ENCODE assay signal across 24 cellular contexts in genomic region chr2:149339324-149339723, GRCh38. TPM values are rescaled to one million over a fixed set of nuclear protein-coding genes. Genes with fewer than 3 reads are reported as not detected.
"Had no signal": no experiment of that assay in that cellular context is flagged by ENCODE, and none has a peak within 500 bp of the region (broad histone marks: within the 10 kb centered on the region; RNA-seq: fewer than 3 reads in every experiment).

No MANE protein-coding gene starts in this region.

- H3K9ac ChIP-seq: neural progenitor cell, parathyroid adenoma had no signal

- H3K27ac ChIP-seq: neural progenitor cell, ovary, parathyroid adenoma, psoas muscle, right lobe of liver, sigmoid colon, stomach, thoracic aorta, thyroid gland, tibial nerve, upper lobe of right lung, uterus had no signal

- H3K27me3 ChIP-seq: neural progenitor cell, ovary, right lobe of liver, sigmoid colon, stomach, uterus had no signal

- H3K4me1 ChIP-seq: neural progenitor cell, psoas muscle, right lobe of liver, thyroid gland, tibial nerve, upper lobe of right lung, uterus had no signal

- H3K4me2 ChIP-seq: neural progenitor cell had no signal

- H3K79me2 ChIP-seq: parathyroid adenoma had no signal

- H2AFZ ChIP-seq: neural progenitor cell, parathyroid adenoma had no signal

- FAIRE-seq: small intestine had no signal

- H3K9me3 ChIP-seq: ovary, psoas muscle, right lobe of liver, sigmoid colon, stomach, thoracic aorta, thyroid gland, tibial nerve, upper lobe of right lung, uterus had no signal

- DNase-seq: natural killer cell; occipital lobe; ovary; posterior cingulate gyrus; psoas muscle; right cardiac atrium; right lobe of liver; sigmoid colon; stimulated activated CD4-positive, alpha-beta T cell treated with anti-CD3 and anti-CD28 coated beads, Interleukin-15, amount 100 ng/mL, for 24 hours; stimulated activated CD4-positive, alpha-beta T cell treated with anti-CD3 and anti-CD28 coated beads, Interleukin-2, amount 100 ng/mL, for 24 hours; stimulated activated CD4-positive, alpha-beta T cell treated with anti-CD3 and anti-CD28 coated beads, Interleukin-2, amount 100 ng/mL, for 48 hours; stimulated activated CD4-positive, alpha-beta T cell treated with anti-CD3 and anti-CD28 coated beads, Interleukin-4, amount 100 ng/mL, for 24 hours; stimulated activated naive B cell treated with anti-CD40 and anti-IgM and Interleukin-4, amounts not matched to agents 10 μg/mL and 1 μg/mL and 100 μg/mL, for 72 hours; stimulated activated naive CD4-positive, alpha-beta T cell treated with Interleukin-2 at 50 U/mL for 16 hours; stomach; thyroid gland; upper lobe of right lung; uterus had no signal

- H3K4me3 ChIP-seq: neural progenitor cell, ovary, psoas muscle, right lobe of liver, sigmoid colon, stomach, thoracic aorta, thyroid gland, tibial nerve, upper lobe of right lung, uterus had no signal

- H3K36me3 ChIP-seq: neural progenitor cell, ovary, right lobe of liver, sigmoid colon, stomach, thoracic aorta, thyroid gland, tibial nerve, upper lobe of right lung, uterus had no signal

- ATAC-seq: natural killer cell; psoas muscle; right cardiac atrium; right lobe of liver; stimulated activated effector memory CD8-positive, alpha-beta T cell treated with anti-CD3 and anti-CD28 coated beads, Interleukin-12 subunit alpha, Interleukin-12 subunit beta, amount 100 ng/mL, for 72 hours; stimulated activated naive B cell treated with anti-CD40 and anti-IgM and Interleukin-4, amounts not matched to agents 10 μg/mL and 1 μg/mL and 100 μg/mL, for 72 hours; upper lobe of right lung had no signal

RNA-seq across cellular contexts. Expression of gene LYPD6, which starts 8.9 kb away (rescaled TPM):
- total RNA-seq: natural killer cell had no signal
